In the genomic region with DNA sequence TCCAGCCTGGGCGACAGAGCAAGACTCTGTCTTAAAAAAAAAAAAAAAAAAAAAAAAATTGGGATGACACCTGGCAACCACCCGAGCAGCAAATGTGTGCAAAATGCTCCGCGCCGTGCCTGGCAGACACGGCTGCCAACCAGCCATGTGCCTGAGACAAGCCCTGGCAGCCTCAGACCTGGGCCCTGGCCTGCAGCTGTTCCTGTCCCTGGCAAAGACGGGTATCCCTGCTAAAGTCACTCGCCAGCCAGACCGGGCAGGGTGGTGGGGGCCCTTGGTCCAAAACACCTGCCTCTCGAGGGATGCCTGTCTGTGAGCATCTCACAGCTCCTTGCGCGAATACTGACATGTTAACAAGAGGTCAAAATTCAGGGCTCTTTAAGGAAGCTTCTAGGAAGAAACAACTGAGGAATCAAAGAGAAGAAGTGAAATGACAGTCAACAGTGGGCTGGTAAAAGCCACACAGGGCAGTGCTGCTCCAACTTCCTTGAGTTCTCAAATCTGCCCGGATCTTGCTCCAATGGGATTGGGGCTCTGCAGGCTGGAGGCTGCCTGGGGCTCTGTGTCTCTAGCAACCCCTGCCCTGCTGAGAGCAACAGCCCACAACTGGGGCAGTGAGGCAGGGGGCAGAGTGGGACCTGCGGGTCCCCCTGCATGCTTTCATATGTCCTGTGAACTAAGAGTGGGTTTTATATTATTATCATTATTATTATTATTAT, we compare ENCODE assay signal across 2 cellular contexts.
TF ChIP-seq lines count a peak whose summit lies in the region.

No MANE protein-coding gene starts in this region.

TF ChIP-seq in SK-N-SH, 30 proteins besides CTCF, POLR2A, EP300 and RAD21:
- TF ChIP-seq MEF2A (IDR thresholded peaks at IDR 0.05; ENCODE audit: borderline replicate concordance, low read depth) (no peak), EZH2phosphoT487 (IDR thresholded peaks at IDR 0.05; ENCODE audit: borderline replicate concordance, low read depth) (no peak), RCOR1 (IDR thresholded peaks at IDR 0.05; ENCODE audit: low read length) (no peak), YY1 (IDR thresholded peaks at IDR 0.05; ENCODE audit: low read depth) (no peak), IRF3 (IDR thresholded peaks at IDR 0.05; ENCODE audit: low read depth, low read length) (no peak), RFX5 (IDR thresholded peaks at IDR 0.05; ENCODE audit: low read length) (no peak), ELF1 (IDR thresholded peaks at IDR 0.05) (no peak), MAX (IDR thresholded peaks at IDR 0.05; ENCODE audit: low read depth) (no peak), SIN3A (IDR thresholded peaks at IDR 0.05; ENCODE audit: borderline replicate concordance, low read depth, low read length) (no peak), CHD2 (IDR thresholded peaks at IDR 0.05; ENCODE audit: low read length, partially characterized antibody) (no peak), USF2 (IDR thresholded peaks at IDR 0.05; ENCODE audit: borderline replicate concordance, low read depth, low read length) (no peak), ZBTB33 (IDR thresholded peaks at IDR 0.05; ENCODE audit: borderline replicate concordance, low read depth) (no peak), TAF1 (IDR thresholded peaks at IDR 0.05; ENCODE audit: borderline replicate concordance, low read depth, low read length) (no peak), PBX3 (IDR thresholded peaks at IDR 0.05) (no peak), RXRA (IDR thresholded peaks at IDR 0.05; ENCODE audit: borderline replicate concordance, low read depth) (no peak), JUND (IDR thresholded peaks at IDR 0.05) (no peak)

TF ChIP-seq in SK-N-SH treated with all-trans-retinoic acid at 6 μM for 48 hours, 23 proteins besides CTCF, POLR2A, EP300 and RAD21:
- TF ChIP-seq ZC3H10 (CRISPR knock-in tag; IDR thresholded peaks at IDR 0.05), result no peak
- TF ChIP-seq, protein P1, sequence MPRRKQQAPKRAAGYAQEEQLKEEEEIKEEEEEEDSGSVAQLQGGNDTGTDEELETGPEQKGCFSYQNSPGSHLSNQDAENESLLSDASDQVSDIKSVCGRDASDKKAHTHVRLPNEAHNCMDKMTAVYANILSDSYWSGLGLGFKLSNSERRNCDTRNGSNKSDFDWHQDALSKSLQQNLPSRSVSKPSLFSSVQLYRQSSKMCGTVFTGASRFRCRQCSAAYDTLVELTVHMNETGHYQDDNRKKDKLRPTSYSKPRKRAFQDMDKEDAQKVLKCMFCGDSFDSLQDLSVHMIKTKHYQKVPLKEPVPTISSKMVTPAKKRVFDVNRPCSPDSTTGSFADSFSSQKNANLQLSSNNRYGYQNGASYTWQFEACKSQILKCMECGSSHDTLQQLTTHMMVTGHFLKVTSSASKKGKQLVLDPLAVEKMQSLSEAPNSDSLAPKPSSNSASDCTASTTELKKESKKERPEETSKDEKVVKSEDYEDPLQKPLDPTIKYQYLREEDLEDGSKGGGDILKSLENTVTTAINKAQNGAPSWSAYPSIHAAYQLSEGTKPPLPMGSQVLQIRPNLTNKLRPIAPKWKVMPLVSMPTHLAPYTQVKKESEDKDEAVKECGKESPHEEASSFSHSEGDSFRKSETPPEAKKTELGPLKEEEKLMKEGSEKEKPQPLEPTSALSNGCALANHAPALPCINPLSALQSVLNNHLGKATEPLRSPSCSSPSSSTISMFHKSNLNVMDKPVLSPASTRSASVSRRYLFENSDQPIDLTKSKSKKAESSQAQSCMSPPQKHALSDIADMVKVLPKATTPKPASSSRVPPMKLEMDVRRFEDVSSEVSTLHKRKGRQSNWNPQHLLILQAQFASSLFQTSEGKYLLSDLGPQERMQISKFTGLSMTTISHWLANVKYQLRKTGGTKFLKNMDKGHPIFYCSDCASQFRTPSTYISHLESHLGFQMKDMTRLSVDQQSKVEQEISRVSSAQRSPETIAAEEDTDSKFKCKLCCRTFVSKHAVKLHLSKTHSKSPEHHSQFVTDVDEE (CRISPR knock-in tag; IDR thresholded peaks at IDR 0.05), result no peak
